ENCODE assay signal across 20 cellular contexts in genomic region chr11:28505216-28505615, GRCh38.
"Had no signal": no experiment of that assay in that cellular context is flagged by ENCODE, and none has a peak within 500 bp of the region (broad histone marks: within the 10 kb centered on the region; RNA-seq: fewer than 3 reads in every experiment).

No MANE protein-coding gene starts in this region.

- DNase-seq: activated B cell treated with CpG ODN at 0.5 μM for 24 hours; activated CD4-positive, alpha-beta T cell treated with anti-CD3 and anti-CD28 coated beads for 48 hours; activated CD8-positive, alpha-beta memory T cell treated with anti-CD3 and anti-CD28 coated beads, Interleukin-2, amount 50 U/mL, for 4 hours; activated CD8-positive, alpha-beta T cell treated with anti-CD3 and anti-CD28 coated beads, Interleukin-2, amount 10 ng/mL, durations not matched to agents 7 days and 5 days; activated effector memory CD4-positive, alpha-beta T cell treated with anti-CD3 and anti-CD28 coated beads, Interleukin-2, amount 50 U/mL, for 16 hours; activated T-cell treated with anti-CD3 and anti-CD28 coated beads, Interleukin-2, amount 50 U/mL, for 48 hours; anterior cingulate cortex; brain microvascular endothelial cell; cerebellar nuclear complex; hypothalamus; kidney; left ventricle myocardium inferior; natural killer cell; posterior cingulate gyrus; stimulated activated CD4-positive, alpha-beta T cell treated with anti-CD3 and anti-CD28 coated beads, Interleukin-2, amount 100 ng/mL, for 48 hours; T-helper 17 cell; thyroid gland had no signal

- H3K27ac Mint-ChIP-seq: activated B cell treated with CpG ODN at 0.5 μM for 24 hours; activated CD8-positive, alpha-beta T cell treated with anti-CD3 and anti-CD28 coated beads, Interleukin-2, amount 10 ng/mL, durations not matched to agents 7 days and 5 days; activated naive CD4-positive, alpha-beta T cell treated with anti-CD3 and anti-CD28 coated beads, Interleukin-2, amount 50 U/mL, for 72 hours; memory B cell; natural killer cell; stimulated activated memory B cell treated with anti-CD40 and anti-IgM and Interleukin-4, amounts not matched to agents 10 μg/mL and 1 μg/mL and 100 μg/mL, for 72 hours; T-helper 17 cell had no signal

- H3K27me3 Mint-ChIP-seq: activated B cell treated with CpG ODN at 0.5 μM for 24 hours; memory B cell; stimulated activated memory B cell treated with anti-CD40 and anti-IgM and Interleukin-4, amounts not matched to agents 10 μg/mL and 1 μg/mL and 100 μg/mL, for 72 hours; T-helper 17 cell had no signal

- H3K4me3 ChIP-seq: left ventricle myocardium inferior, thyroid gland had no signal

- H3K9me3 Mint-ChIP-seq: activated B cell treated with CpG ODN at 0.5 μM for 24 hours had no signal

- H3K4me3 Mint-ChIP-seq: activated B cell treated with CpG ODN at 0.5 μM for 24 hours; activated CD8-positive, alpha-beta T cell treated with anti-CD3 and anti-CD28 coated beads, Interleukin-2, amount 10 ng/mL, durations not matched to agents 7 days and 5 days; memory B cell; natural killer cell; stimulated activated memory B cell treated with anti-CD40 and anti-IgM and Interleukin-4, amounts not matched to agents 10 μg/mL and 1 μg/mL and 100 μg/mL, for 72 hours; T-helper 17 cell had no signal

- ATAC-seq: activated CD8-positive, alpha-beta T cell treated with anti-CD3 and anti-CD28 coated beads, Interleukin-2, amount 10 ng/mL, durations not matched to agents 7 days and 5 days; activated naive CD4-positive, alpha-beta T cell treated with anti-CD3 and anti-CD28 coated beads, Interleukin-2, amount 50 U/mL, for 72 hours; natural killer cell; T-helper 17 cell had no signal

- H3K4me1 Mint-ChIP-seq: activated B cell treated with CpG ODN at 0.5 μM for 24 hours; memory B cell; natural killer cell; stimulated activated memory B cell treated with anti-CD40 and anti-IgM and Interleukin-4, amounts not matched to agents 10 μg/mL and 1 μg/mL and 100 μg/mL, for 72 hours; T-helper 17 cell had no signal
